In the genomic region with DNA sequence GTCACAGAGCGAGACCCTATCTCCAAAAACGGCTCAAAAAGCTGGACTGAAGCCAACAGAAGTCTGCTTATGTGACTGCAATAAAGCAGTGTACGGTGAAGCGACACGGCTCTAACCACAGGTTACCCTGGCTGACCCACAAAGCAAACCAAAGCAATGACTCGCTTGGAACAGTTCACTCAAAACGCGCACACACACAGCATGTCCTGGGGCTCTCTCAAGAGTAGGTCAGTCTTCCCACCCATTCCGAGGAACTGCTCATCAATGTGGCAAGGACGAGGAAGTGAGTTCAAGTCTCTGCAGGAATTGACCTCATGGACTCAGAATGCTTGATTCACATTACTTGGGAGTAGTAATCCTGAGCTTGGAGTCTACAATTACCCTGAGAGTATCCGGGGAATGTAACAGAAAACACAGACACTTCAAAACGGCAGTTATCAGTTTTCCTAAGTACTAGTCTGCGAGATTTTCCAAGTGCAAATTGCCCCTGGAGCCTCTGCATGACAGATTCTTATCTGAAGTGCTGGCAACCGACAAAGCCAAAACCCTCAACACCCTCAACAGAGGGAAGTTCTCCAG, we compare ENCODE assay signal across 10 cellular contexts. TPM values are rescaled to one million over a fixed set of nuclear protein-coding genes. Genes with fewer than 3 reads are reported as not detected.
DNase-seq lines count a peak whose midpoint lies in the region; ATAC-seq, FAIRE-seq and TF ChIP-seq lines count a peak whose summit lies in the region.
"Had no signal": no experiment of that assay in that cellular context is flagged by ENCODE, and none has a peak within 500 bp of the region (broad histone marks: within the 10 kb centered on the region; RNA-seq: fewer than 3 reads in every experiment).

No MANE protein-coding gene starts in this region.

- TF ChIP-seq EP300 in HepG2 (IDR thresholded peaks at IDR 0.05; ENCODE audit: low read depth in 2 of 2, low read length in 2 of 2): no peak
- TF ChIP-seq EP300 in HepG2 (CRISPR knock-in tag; IDR thresholded peaks at IDR 0.05; ENCODE audit: borderline replicate concordance): no peak

- no peaks in the 10 kb centered on the region for H3K9me3 Mint-ChIP-seq in activated naive CD8-positive, alpha-beta T cell treated with anti-CD3 and anti-CD28 coated beads, Interleukin-2, amount 50 U/mL, for 24 hours

- H3K36me3 ChIP-seq in HepG2 (replicated peaks in 1 of 2; ENCODE audit: control insufficient read depth in 1 of 2, insufficient read depth in 2 of 2, low read length in 2 of 2): peaks cover 49 to 84% of the 10 kb centered on the region in 2 experiments

- H3K27me3 Mint-ChIP-seq in activated naive CD8-positive, alpha-beta T cell treated with anti-CD3 and anti-CD28 coated beads, Interleukin-2, amount 50 U/mL, for 24 hours: no peaks in the 10 kb centered on the region

- H3K79me2 ChIP-seq in HepG2 (ENCODE audit: insufficient read depth, low read length): no peaks in the 10 kb centered on the region

- no TSS peak for BruUV-seq in HepG2 (replicated peaks; lab: Mats Ljungman, UMichigan)

- no peak for FAIRE-seq in HepG2 (lab: Jason Lieb, UNC)

- H3K4me1 ChIP-seq in HepG2 (ENCODE audit: insufficient read depth, low read length): peaks cover 21% of the 10 kb centered on the region
- H3K4me1 ChIP-seq: HAP-1 had no signal

- H3K27me3 ChIP-seq in HepG2 (ENCODE audit: control insufficient read depth in 1 of 2, insufficient read depth in 2 of 2, low read length in 2 of 2): no peaks in the 10 kb centered on the region

- DNase-seq in AG09309 (ENCODE audit: low read depth) (peak; percentile 73), HS-27A (ENCODE audit: low read depth) (peak; percentile 34), HepG2 (ENCODE audit: low spot score) (peak; percentile 39), SHP77 treated with DMSO at 0.1 percent for 48 hours (lab: John Stamatoyannopoulos, UW) (no peak), NCI-H1694 treated with DMSO at 0.1 percent for 48 hours (lab: John Stamatoyannopoulos, UW) (no peak), DMS53 (lab: John Stamatoyannopoulos, UW) (no peak)
- peak; percentile 52 for DNase-seq in activated naive CD8-positive, alpha-beta T cell treated with anti-CD3 and anti-CD28 coated beads, Interleukin-2, amount 50 U/mL, for 24 hours
- DNase-seq: NCI-H524 treated with DMSO at 0.1 percent for 48 hours had no signal

- H3K9me3 ChIP-seq in HepG2 (ENCODE audit: low read length): no peaks in the 10 kb centered on the region
- H3K9me3 ChIP-seq: HAP-1 had no signal

- no peak overlapping the region for H3K4me2 ChIP-seq in HepG2 (ENCODE audit: low read depth, low read length)

- 68% methylated on average over 12 of the region's 14 CpGs for WGBS in HepG2 (ENCODE audit: low lambda C conversion rate)

- in situ Hi-C loops in HepG2 (cut with HindIII; ENCODE audit: extremely low pct_ligation_motif_present, low pct_unique_long_range_greater_than_20kb): no loop called here

- H3K4me3 ChIP-seq in AG09309 (ENCODE audit: control insufficient read depth, low read depth, low read length) (no peak overlapping the region), HepG2 (replicated peaks in 1 of 3; ENCODE audit: insufficient read depth in 1 of 3, low read depth in 2 of 3, low read length in 3 of 3) (no peak overlapping the region)
- H3K4me3 ChIP-seq: HAP-1 had no signal

- no peak overlapping the region for H3K27ac ChIP-seq in HepG2 (ENCODE audit: extremely low read length, insufficient read depth, low read length)

- peaks cover 21% of the 10 kb centered on the region for H3K4me1 Mint-ChIP-seq in activated naive CD8-positive, alpha-beta T cell treated with anti-CD3 and anti-CD28 coated beads, Interleukin-2, amount 50 U/mL, for 24 hours

- peak overlapping the region; percentile 71 for H3K27ac Mint-ChIP-seq in activated naive CD8-positive, alpha-beta T cell treated with anti-CD3 and anti-CD28 coated beads, Interleukin-2, amount 50 U/mL, for 24 hours

- H2AFZ ChIP-seq in HepG2 (ENCODE audit: low read length): no peak overlapping the region

- no peak overlapping the region for H3K4me3 Mint-ChIP-seq in activated naive CD8-positive, alpha-beta T cell treated with anti-CD3 and anti-CD28 coated beads, Interleukin-2, amount 50 U/mL, for 24 hours

- TF ChIP-seq RAD21 in HepG2 (CRISPR knock-in tag; IDR thresholded peaks at IDR 0.05): no peak

- no peaks in the 10 kb centered on the region for H4K20me1 ChIP-seq in HepG2 (ENCODE audit: insufficient read depth, low read length)

- intact Hi-C loops in HepG2 (cut with micrococcal nuclease; ENCODE audit: unreplicated experiment): no loop called here

- TF ChIP-seq POLR2A in HepG2 (IDR thresholded peaks at IDR 0.05; ENCODE audit: insufficient read depth in 1 of 2, low read depth in 2 of 2, low read length in 2 of 2): no peak

- peak; percentile 87 for ATAC-seq in activated naive CD8-positive, alpha-beta T cell treated with anti-CD3 and anti-CD28 coated beads, Interleukin-2, amount 50 U/mL, for 24 hours
- ATAC-seq in HepG2: no peak
- no peak for ATAC-seq in HG03571 (IDR thresholded peaks at IDR 0.05; ENCODE audit: unreplicated experiment)

- TF ChIP-seq CTCF in AG09309 (IDR thresholded peaks at IDR 0.05; ENCODE audit: control insufficient read depth, insufficient read depth, low read depth, low read length, missing control alignments): no peak
- TF ChIP-seq CTCF in HepG2 (CRISPR knock-in tag; IDR thresholded peaks at IDR 0.05): no peak

- POLR2A ChIA-PET in HepG2 (lab: Yijun Ruan, JAX): no interaction called here

- H3K9ac ChIP-seq in HepG2 (ENCODE audit: insufficient read depth, low read depth, low read length): no peak overlapping the region

- peaks cover 55% of the 10 kb centered on the region for H3K36me3 Mint-ChIP-seq in activated naive CD8-positive, alpha-beta T cell treated with anti-CD3 and anti-CD28 coated beads, Interleukin-2, amount 50 U/mL, for 24 hours (ENCODE audit: low read depth)

- CTCF ChIA-PET in HepG2 (lab: Yijun Ruan, JAX; ENCODE audit: low intra/inter-chr PET ratio, low total read pairs): no interaction called here

RNA-seq across cellular contexts. Expression of gene PELP1, which starts 25.4 kb away (rescaled TPM):
- 27.8 and 33.2 TPM in 2 replicates for total RNA-seq in HepG2 (2016; rRNA removed; fragmentation: Illumina TruSeq; extraction: Trizol)
- total RNA-seq in HepG2 (2016; cell fraction: cytosol; rRNA removed; fragmentation: Illumina TruSeq; extraction: Trizol; ENCODE audit: low read depth): 8.6 and 9.3 TPM in 2 replicates
- total RNA-seq in HepG2 (2016; cell fraction: insoluble cytoplasmic fraction; rRNA removed; fragmentation: Illumina TruSeq; extraction: Trizol): 29.7 and 32.3 TPM in 2 replicates
- 8.2 and 11.4 TPM in 2 replicates for total RNA-seq in HepG2 (2016; cell fraction: membrane; rRNA removed; fragmentation: Illumina TruSeq; extraction: Trizol)
- 38.3 and 51.4 TPM in 2 replicates for total RNA-seq in HepG2 (2016; cell fraction: nucleus; rRNA removed; fragmentation: Illumina TruSeq; extraction: Trizol)
- polyA plus RNA-seq in HepG2 (2011; rRNA removed): 14.9 and 22.5 TPM in 2 replicates
- polyA plus RNA-seq in HepG2 (2011; cell fraction: cytosol; rRNA removed): 4.3 and 5.4 TPM in 2 replicates
- 83.8 and 108 TPM in 2 replicates for polyA plus RNA-seq in HepG2 (2011; cell fraction: nucleus; rRNA removed)
- 32.3 and 36.6 TPM in 2 replicates for polyA plus RNA-seq in HepG2 (2012)
- 1.4 and 1.8 TPM in 2 replicates for polyA plus RNA-seq in HepG2 (2016; cell fraction: cytosol; fragmentation: Illumina TruSeq; extraction: Trizol; ENCODE audit: low read depth)
- 18.5 and 30.6 TPM in 2 replicates for polyA plus RNA-seq in HepG2 (2016; cell fraction: insoluble cytoplasmic fraction; fragmentation: Illumina TruSeq; extraction: Trizol; ENCODE audit: low read depth)
- polyA plus RNA-seq in HepG2 (2016; cell fraction: membrane; fragmentation: Illumina TruSeq; extraction: Trizol; ENCODE audit: low read depth): 3.5 and 4.7 TPM in 2 replicates
- 96.8 and 111 TPM in 2 replicates for polyA plus RNA-seq in HepG2 (2016; cell fraction: nucleus; fragmentation: Illumina TruSeq; extraction: Trizol; ENCODE audit: insufficient read depth, low read depth)
- polyA minus RNA-seq in HepG2 (2011; rRNA and poly(A)+ RNA removed; ENCODE audit: low replicate concordance): 69.8 and 87.2 TPM in 2 replicates
- polyA minus RNA-seq in HepG2 (2011; cell fraction: cytosol; rRNA and poly(A)+ RNA removed): 14.3 and 16.8 TPM in 2 replicates
- polyA minus RNA-seq in HepG2 (2011; cell fraction: nucleus; rRNA and poly(A)+ RNA removed): 39.3 and 65.8 TPM in 2 replicates

RNA-seq across cellular contexts. Expression of gene ARRB2, which starts 31.9 kb away (rescaled TPM):
- 15.5 and 21.5 TPM in 2 replicates for total RNA-seq in HepG2 (2016; rRNA removed; fragmentation: Illumina TruSeq; extraction: Trizol)
- total RNA-seq in HepG2 (2016; cell fraction: cytosol; rRNA removed; fragmentation: Illumina TruSeq; extraction: Trizol; ENCODE audit: low read depth): 26.6 and 31.6 TPM in 2 replicates
- total RNA-seq in HepG2 (2016; cell fraction: insoluble cytoplasmic fraction; rRNA removed; fragmentation: Illumina TruSeq; extraction: Trizol): 11.0 and 21.7 TPM in 2 replicates
- 39.2 and 42.1 TPM in 2 replicates for total RNA-seq in HepG2 (2016; cell fraction: membrane; rRNA removed; fragmentation: Illumina TruSeq; extraction: Trizol)
- total RNA-seq in HepG2 (2016; cell fraction: nucleus; rRNA removed; fragmentation: Illumina TruSeq; extraction: Trizol): 14.4 and 14.9 TPM in 2 replicates
- 49.2 and 58.4 TPM in 2 replicates for polyA plus RNA-seq in HepG2 (2011; rRNA removed)
- 39.2 and 47.6 TPM in 2 replicates for polyA plus RNA-seq in HepG2 (2011; cell fraction: cytosol; rRNA removed)
- polyA plus RNA-seq in HepG2 (2011; cell fraction: nucleus; rRNA removed): 125 and 127 TPM in 2 replicates
- 56.5 and 69.1 TPM in 2 replicates for polyA plus RNA-seq in HepG2 (2012)
- polyA plus RNA-seq in HepG2 (2016; cell fraction: cytosol; fragmentation: Illumina TruSeq; extraction: Trizol; ENCODE audit: low read depth): 73.1 and 77.8 TPM in 2 replicates
- polyA plus RNA-seq in HepG2 (2016; cell fraction: insoluble cytoplasmic fraction; fragmentation: Illumina TruSeq; extraction: Trizol; ENCODE audit: low read depth): 31.2 and 37.0 TPM in 2 replicates
- 82.8 and 84.1 TPM in 2 replicates for polyA plus RNA-seq in HepG2 (2016; cell fraction: membrane; fragmentation: Illumina TruSeq; extraction: Trizol; ENCODE audit: low read depth)
- 77.0 and 85.1 TPM in 2 replicates for polyA plus RNA-seq in HepG2 (2016; cell fraction: nucleus; fragmentation: Illumina TruSeq; extraction: Trizol; ENCODE audit: insufficient read depth, low read depth)
- 30.3 and 32.9 TPM in 2 replicates for polyA minus RNA-seq in HepG2 (2011; rRNA and poly(A)+ RNA removed; ENCODE audit: low replicate concordance)
- 17.3 and 18.1 TPM in 2 replicates for polyA minus RNA-seq in HepG2 (2011; cell fraction: cytosol; rRNA and poly(A)+ RNA removed)
- polyA minus RNA-seq in HepG2 (2011; cell fraction: nucleus; rRNA and poly(A)+ RNA removed): 19.2 and 23.5 TPM in 2 replicates

RNA-seq across cellular contexts. Expression of gene ALOX15, which starts 37.1 kb away (rescaled TPM):
- 0.04 TPM in 1 of 2 replicates, not detected in the other for total RNA-seq in HepG2 (2016; rRNA removed; fragmentation: Illumina TruSeq; extraction: Trizol)
- not detected in 2 replicates for total RNA-seq in HepG2 (2016; cell fraction: cytosol; rRNA removed; fragmentation: Illumina TruSeq; extraction: Trizol; ENCODE audit: low read depth)
- 0.09 TPM in 1 of 2 replicates, not detected in the other for total RNA-seq in HepG2 (2016; cell fraction: insoluble cytoplasmic fraction; rRNA removed; fragmentation: Illumina TruSeq; extraction: Trizol)
- not detected in 2 replicates for total RNA-seq in HepG2 (2016; cell fraction: membrane; rRNA removed; fragmentation: Illumina TruSeq; extraction: Trizol)
- not detected in 2 replicates for total RNA-seq in HepG2 (2016; cell fraction: nucleus; rRNA removed; fragmentation: Illumina TruSeq; extraction: Trizol)
- polyA plus RNA-seq in HepG2 (2011; rRNA removed): 0.35 TPM in 1 of 2 replicates, not detected in the other
- 0.01 and 0.03 TPM in 2 replicates for polyA plus RNA-seq in HepG2 (2011; cell fraction: cytosol; rRNA removed)
- polyA plus RNA-seq in HepG2 (2011; cell fraction: nucleus; rRNA removed): not detected in 2 replicates
- not detected in 2 replicates for polyA plus RNA-seq in HepG2 (2012)
- not detected in 2 replicates for polyA plus RNA-seq in HepG2 (2016; cell fraction: cytosol; fragmentation: Illumina TruSeq; extraction: Trizol; ENCODE audit: low read depth)
- polyA plus RNA-seq in HepG2 (2016; cell fraction: insoluble cytoplasmic fraction; fragmentation: Illumina TruSeq; extraction: Trizol; ENCODE audit: low read depth): not detected in 2 replicates
- polyA plus RNA-seq in HepG2 (2016; cell fraction: membrane; fragmentation: Illumina TruSeq; extraction: Trizol; ENCODE audit: low read depth): not detected in 2 replicates
- not detected in 2 replicates for polyA plus RNA-seq in HepG2 (2016; cell fraction: nucleus; fragmentation: Illumina TruSeq; extraction: Trizol; ENCODE audit: insufficient read depth, low read depth)
- polyA minus RNA-seq in HepG2 (2011; rRNA and poly(A)+ RNA removed; ENCODE audit: low replicate concordance): not detected in 2 replicates
- not detected in 2 replicates for polyA minus RNA-seq in HepG2 (2011; cell fraction: cytosol; rRNA and poly(A)+ RNA removed)
- not detected in 2 replicates for polyA minus RNA-seq in HepG2 (2011; cell fraction: nucleus; rRNA and poly(A)+ RNA removed)

RNA-seq across cellular contexts. Expression of gene MED11, which starts 52.7 kb away (rescaled TPM):
- total RNA-seq in HepG2 (2016; rRNA removed; fragmentation: Illumina TruSeq; extraction: Trizol): 20.2 and 25.1 TPM in 2 replicates
- total RNA-seq in HepG2 (2016; cell fraction: cytosol; rRNA removed; fragmentation: Illumina TruSeq; extraction: Trizol; ENCODE audit: low read depth): 3.6 and 4.5 TPM in 2 replicates
- 20.3 and 31.3 TPM in 2 replicates for total RNA-seq in HepG2 (2016; cell fraction: insoluble cytoplasmic fraction; rRNA removed; fragmentation: Illumina TruSeq; extraction: Trizol)
- total RNA-seq in HepG2 (2016; cell fraction: membrane; rRNA removed; fragmentation: Illumina TruSeq; extraction: Trizol): 6.8 and 9.9 TPM in 2 replicates
- total RNA-seq in HepG2 (2016; cell fraction: nucleus; rRNA removed; fragmentation: Illumina TruSeq; extraction: Trizol): 7.9 and 8.0 TPM in 2 replicates
- polyA plus RNA-seq in HepG2 (2011; rRNA removed): 36.2 and 39.0 TPM in 2 replicates
- polyA plus RNA-seq in HepG2 (2011; cell fraction: cytosol; rRNA removed): 34.0 and 41.9 TPM in 2 replicates
- polyA plus RNA-seq in HepG2 (2011; cell fraction: nucleus; rRNA removed): 23.2 and 26.5 TPM in 2 replicates
- polyA plus RNA-seq in HepG2 (2012): 23.6 and 23.7 TPM in 2 replicates
- 4.5 and 4.8 TPM in 2 replicates for polyA plus RNA-seq in HepG2 (2016; cell fraction: cytosol; fragmentation: Illumina TruSeq; extraction: Trizol; ENCODE audit: low read depth)
- 34.8 and 37.3 TPM in 2 replicates for polyA plus RNA-seq in HepG2 (2016; cell fraction: insoluble cytoplasmic fraction; fragmentation: Illumina TruSeq; extraction: Trizol; ENCODE audit: low read depth)
- polyA plus RNA-seq in HepG2 (2016; cell fraction: membrane; fragmentation: Illumina TruSeq; extraction: Trizol; ENCODE audit: low read depth): 7.4 and 8.2 TPM in 2 replicates
- 23.5 and 24.2 TPM in 2 replicates for polyA plus RNA-seq in HepG2 (2016; cell fraction: nucleus; fragmentation: Illumina TruSeq; extraction: Trizol; ENCODE audit: insufficient read depth, low read depth)
- 12.0 and 42.0 TPM in 2 replicates for polyA minus RNA-seq in HepG2 (2011; rRNA and poly(A)+ RNA removed; ENCODE audit: low replicate concordance)
- polyA minus RNA-seq in HepG2 (2011; cell fraction: cytosol; rRNA and poly(A)+ RNA removed): 9.0 and 13.7 TPM in 2 replicates
- 8.0 and 9.3 TPM in 2 replicates for polyA minus RNA-seq in HepG2 (2011; cell fraction: nucleus; rRNA and poly(A)+ RNA removed)

Comparison
In these comparisons a context has a peak if more than half of its experiments do, and no peak if none do; other contexts are left out.
1. DNase-seq: peak in AG09309 (single experiment), HS-27A (single experiment), activated naive CD8-positive, alpha-beta T cell treated with anti-CD3 and anti-CD28 coated beads, Interleukin-2, amount 50 U/mL, for 24 hours (single experiment) and HepG2 (single experiment); none in SHP77 treated with DMSO at 0.1 percent for 48 hours (single experiment), NCI-H1694 treated with DMSO at 0.1 percent for 48 hours (single experiment) and DMS53 (single experiment).